ENCODE assay signal across 8 cellular contexts in genomic region chr17:82052638-82053059, GRCh38. TPM values are rescaled to one million over a fixed set of nuclear protein-coding genes. Genes with fewer than 3 reads are reported as not detected.
DNase-seq lines count a peak whose midpoint lies in the region; ATAC-seq, FAIRE-seq and TF ChIP-seq lines count a peak whose summit lies in the region.

No MANE protein-coding gene starts in this region.

- H3K9me3 Mint-ChIP-seq in T-cell, result no peaks in the 10 kb centered on the region

- peak overlapping the region; percentile 66 to 82 (median 79) for H3K4me3 Mint-ChIP-seq in T-cell

- TF ChIP-seq POLR2A in sigmoid colon (IDR thresholded peaks at IDR 0.05) (no peak), H54 (IDR thresholded peaks at IDR 0.05; ENCODE audit: low read depth, low read length) (no peak)

- peaks cover 2% of the 10 kb centered on the region for H3K36me3 Mint-ChIP-seq in T-cell

- peaks cover 25 to 72% (median 34%) of the 10 kb centered on the region in 4 donors for H3K36me3 ChIP-seq in sigmoid colon

- peak overlapping the region in 3 of 4 donors; percentile 66 to 84 (median 77) for H3K27ac ChIP-seq in sigmoid colon

- peak overlapping the region; percentile 80 for H3K4me3 ChIP-seq in GM12865 (ENCODE audit: low read depth, low read length)
- peak overlapping the region; percentile 67 to 81 for H3K4me3 ChIP-seq in foreskin fibroblast (ENCODE audit: low read depth in 1 of 2, low read length in 2 of 2)
- peak overlapping the region; percentile 61 to 90 (median 86) for H3K4me3 ChIP-seq in sigmoid colon

- H3K9me3 ChIP-seq in sigmoid colon, result no peaks in the 10 kb centered on the region

- TF ChIP-seq CTCF in GM12865 (IDR thresholded peaks at IDR 0.05; ENCODE audit: insufficient read depth, low read depth, low read length, missing control alignments), result no peak
- no peak for TF ChIP-seq CTCF in foreskin fibroblast (IDR thresholded peaks at IDR 0.05; ENCODE audit: low read depth, low read length)
- no peak for TF ChIP-seq CTCF in sigmoid colon (IDR thresholded peaks at IDR 0.05)

- H3K27ac Mint-ChIP-seq in T-cell, result no peak overlapping the region

- H3K27me3 Mint-ChIP-seq in T-cell, result no peaks in the 10 kb centered on the region

- FAIRE-seq in H54 (lab: Jason Lieb, UNC), result no peak

- POLR2A ChIA-PET in T-cell (lab: Charles Lee), result interaction anchor here in 1 of 2 donors (0.5 kb wide), 1 partner anchor 54 kb away, joined by 4 read pairs; no protein-coding TSS in a partner anchor

- peaks cover 5 to 26% (median 18%) of the 10 kb centered on the region in 3 donors for H3K4me1 Mint-ChIP-seq in T-cell

- WGBS in sigmoid colon, 2 donors, result 14 to 29% methylated on average over 19 of the region's 19 CpGs

- TF ChIP-seq EP300 in sigmoid colon (IDR thresholded peaks at IDR 0.05), result no peak

- intact Hi-C loops in sigmoid colon (cut with DNase I), result no loop called here

- CTCF ChIA-PET in T-cell (lab: Charles Lee), result no interaction called here

- DNase-seq in GM12865 (ENCODE audit: low read depth) (no peak), T-cell (no peak), foreskin fibroblast (peak in 1 of 2 donors; percentile 36), sigmoid colon (no peak), HUDEP-2 (lab: John Stamatoyannopoulos, UW; ENCODE audit: unreplicated experiment in 76 of 76) (no peak), mesenteric fat pad (ENCODE audit: low spot score) (no peak), H54 (ENCODE audit: insufficient read length, low spot score) (no peak)

- ATAC-seq in T-cell (replicated peaks in 1 of 4) (no peak), HG02798 (IDR thresholded peaks at IDR 0.05; ENCODE audit: poor library complexity, unreplicated experiment) (no peak)

- H3K27me3 ChIP-seq in sigmoid colon, result no peaks in the 10 kb centered on the region

- peaks cover 0 to 38% (median 35%) of the 10 kb centered on the region in 4 donors for H3K4me1 ChIP-seq in sigmoid colon

RNA-seq across cellular contexts. Expression of gene GPS1, which starts 1.0 kb away (rescaled TPM):
- 100 to 1,000 TPM in 2 of 5 donors, 10 to 100 TPM in 3; 75.3 to 117 (median 98.0) TPM for total RNA-seq in T-cell
- 10 to 100 TPM; 64.6 to 75.4 (median 69.8) TPM for total RNA-seq in sigmoid colon
- polyA plus RNA-seq in sigmoid colon, result 10 to 100 TPM; 67.3 to 83.6 (median 69.1) TPM
- 85.8 TPM for total RNA-seq in mesenteric fat pad

RNA-seq across cellular contexts. Expression of gene RFNG, which starts 1.0 kb away (rescaled TPM):
- 10 to 100 TPM; 31.5 to 38.6 (median 35.2) TPM for total RNA-seq in T-cell
- 10 to 100 TPM; 31.7 to 37.4 (median 33.7) TPM for total RNA-seq in sigmoid colon
- 10 to 100 TPM; 13.6 to 38.6 (median 23.4) TPM for polyA plus RNA-seq in sigmoid colon
- total RNA-seq in mesenteric fat pad, result 46.1 TPM

RNA-seq across cellular contexts. Expression of gene DUS1L, which starts 13.0 kb away (rescaled TPM):
- total RNA-seq in T-cell (100 to 1,000 TPM; 137 to 186 (median 177) TPM), sigmoid colon (10 to 100 TPM; 31.3 to 71.0 (median 54.2) TPM), mesenteric fat pad (103 TPM)
- polyA plus RNA-seq in sigmoid colon, result 100 to 1,000 TPM in 1 of 3 donors, 10 to 100 TPM in 2; 68.5 to 119 (median 84.2) TPM

RNA-seq across cellular contexts. Expression of gene DCXR, which starts 15.2 kb away (rescaled TPM):
- total RNA-seq in T-cell, result 100 to 1,000 TPM in 1 of 5 donors, 10 to 100 TPM in 4; 70.4 to 111 (median 96.1) TPM
- total RNA-seq in sigmoid colon, result 10 to 100 TPM; 44.3 to 94.8 (median 86.3) TPM
- 100 to 1,000 TPM; 130 to 163 (median 147) TPM for polyA plus RNA-seq in sigmoid colon
- 157 TPM for total RNA-seq in mesenteric fat pad

RNA-seq across cellular contexts. Expression of gene RAC3, which starts 21.2 kb away (rescaled TPM):
- total RNA-seq in T-cell (1 to 10 TPM; 1.1 to 5.4 (median 3.6) TPM), sigmoid colon (1 to 10 TPM in 3 of 4 donors, under 1 TPM in 1; 0.99 to 6.1 (median 2.8) TPM), mesenteric fat pad (15.5 TPM)
- polyA plus RNA-seq in sigmoid colon, result 10 to 100 TPM in 1 of 3 donors, 1 to 10 TPM in 1, under 1 TPM in 1; 0.60 to 11.8 (median 2.8) TPM
